1 cellular context compared by ENCODE assay signal in the genomic region with DNA sequence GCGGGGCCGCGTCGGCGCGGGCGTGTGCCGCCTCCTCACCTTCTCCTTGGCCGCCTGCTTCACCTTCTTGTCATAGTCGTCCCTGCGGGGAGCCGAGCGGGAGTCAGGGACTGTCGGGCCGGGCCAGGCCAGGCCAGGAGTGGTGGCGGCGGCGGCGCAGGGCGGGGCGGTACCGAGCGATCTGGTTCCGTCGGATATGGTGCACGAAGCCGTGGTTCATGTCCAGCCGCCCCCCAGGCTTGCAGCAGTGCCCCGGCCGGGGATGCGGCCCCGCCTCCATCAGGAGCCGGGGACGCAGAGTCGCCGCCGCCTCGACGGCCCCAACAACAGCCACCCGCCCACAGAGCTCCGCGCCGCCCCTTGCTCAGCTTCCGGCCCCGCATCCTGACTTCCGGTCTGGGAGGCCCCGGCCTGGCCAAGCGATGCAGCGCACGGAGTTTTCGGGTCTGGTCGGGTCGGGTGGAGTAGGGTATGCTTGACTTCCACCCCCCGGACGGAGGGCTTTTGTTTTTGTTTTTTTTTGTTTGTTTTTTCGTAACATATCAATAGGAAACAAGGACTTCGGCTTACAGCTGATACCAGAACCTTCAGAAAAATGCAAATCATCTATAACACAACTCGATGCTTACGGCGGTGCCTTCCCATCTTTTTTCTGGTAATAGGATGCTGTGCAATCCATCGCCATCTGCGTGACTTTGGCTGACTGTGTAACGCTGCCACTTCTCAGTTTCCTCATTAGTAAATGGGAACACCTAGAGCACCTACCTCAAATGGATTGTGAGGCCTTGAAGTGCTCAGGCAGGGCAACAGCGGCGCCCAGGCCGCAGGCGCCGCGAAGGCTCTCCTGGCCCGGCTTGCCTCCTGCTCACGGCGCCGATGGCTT.
TF ChIP-seq lines count a peak whose summit lies in the region.

Gene C2orf68, minus strand, starts transcription at position 362 of the 883 bp plus-strand sequence. Its CDS starts 82 bp downstream, at position 280.

TF ChIP-seq in HepG2, 621 proteins besides CTCF, POLR2A, EP300 and RAD21 (continued from another document and continues in another):
- TF ChIP-seq, protein P1, sequence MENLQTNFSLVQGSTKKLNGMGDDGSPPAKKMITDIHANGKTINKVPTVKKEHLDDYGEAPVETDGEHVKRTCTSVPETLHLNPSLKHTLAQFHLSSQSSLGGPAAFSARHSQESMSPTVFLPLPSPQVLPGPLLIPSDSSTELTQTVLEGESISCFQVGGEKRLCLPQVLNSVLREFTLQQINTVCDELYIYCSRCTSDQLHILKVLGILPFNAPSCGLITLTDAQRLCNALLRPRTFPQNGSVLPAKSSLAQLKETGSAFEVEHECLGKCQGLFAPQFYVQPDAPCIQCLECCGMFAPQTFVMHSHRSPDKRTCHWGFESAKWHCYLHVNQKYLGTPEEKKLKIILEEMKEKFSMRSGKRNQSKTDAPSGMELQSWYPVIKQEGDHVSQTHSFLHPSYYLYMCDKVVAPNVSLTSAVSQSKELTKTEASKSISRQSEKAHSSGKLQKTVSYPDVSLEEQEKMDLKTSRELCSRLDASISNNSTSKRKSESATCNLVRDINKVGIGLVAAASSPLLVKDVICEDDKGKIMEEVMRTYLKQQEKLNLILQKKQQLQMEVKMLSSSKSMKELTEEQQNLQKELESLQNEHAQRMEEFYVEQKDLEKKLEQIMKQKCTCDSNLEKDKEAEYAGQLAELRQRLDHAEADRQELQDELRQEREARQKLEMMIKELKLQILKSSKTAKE (CRISPR knock-in tag; IDR thresholded peaks at IDR 0.05; ENCODE audit: borderline replicate concordance) = no peak; the same call in 1 of the 2 replicates
- peak; percentile 85 for TF ChIP-seq RXRA (CRISPR knock-in tag; IDR thresholded peaks at IDR 0.05)
- TF ChIP-seq ZNF230 (CRISPR knock-in tag; IDR thresholded peaks at IDR 0.05) = peak; percentile 94
- TF ChIP-seq POLR2AphosphoS2 (IDR thresholded peaks at IDR 0.05; ENCODE audit: low read depth, low read length) = no peak
- TF ChIP-seq ZNF891 (CRISPR knock-in tag; IDR thresholded peaks at IDR 0.05) = peak; percentile 95; the same call in 1 of the 2 replicates
- no peak; the same call in 1 of the 2 replicates for TF ChIP-seq ZNF512B (CRISPR knock-in tag; IDR thresholded peaks at IDR 0.05; ENCODE audit: borderline replicate concordance)
- no peak for TF ChIP-seq MNT (IDR thresholded peaks at IDR 0.05)
- TF ChIP-seq SMARCE1 (IDR thresholded peaks at IDR 0.05; ENCODE audit: borderline replicate concordance) = no peak
- 0 out of 2 replicates have a peak, but pooled peaks have one; percentile 13 for TF ChIP-seq PAX8 (CRISPR knock-in tag; IDR thresholded peaks at IDR 0.05; ENCODE audit: borderline replicate concordance)
- TF ChIP-seq CEBPG (CRISPR knock-in tag; IDR thresholded peaks at IDR 0.05) = no peak
- TF ChIP-seq RBM39 (IDR thresholded peaks at IDR 0.05; ENCODE audit: low read depth, low read length, poor library complexity, severe bottlenecking) = peak; percentile 45
- TF ChIP-seq NR2F1 (CRISPR knock-in tag; IDR thresholded peaks at IDR 0.05) = no peak
- no peak for TF ChIP-seq HNF1A (IDR thresholded peaks at IDR 0.05; ENCODE audit: low read depth)
- peak; percentile 64; the same call in 1 of the 2 replicates for TF ChIP-seq HNF1A (CRISPR knock-in tag; IDR thresholded peaks at IDR 0.05; ENCODE audit: borderline replicate concordance)
- no peak for TF ChIP-seq EHMT2 (IDR thresholded peaks at IDR 0.05; ENCODE audit: borderline replicate concordance, low read depth, low read length)
- no peak for TF ChIP-seq DMTF1 (CRISPR knock-in tag; IDR thresholded peaks at IDR 0.05)
- TF ChIP-seq SKI (IDR thresholded peaks at IDR 0.05; ENCODE audit: partially characterized antibody) = peak; percentile 33
- TF ChIP-seq ZNF235 (CRISPR knock-in tag; IDR thresholded peaks at IDR 0.05; ENCODE audit: borderline replicate concordance) = peak; percentile 95; the same call in 1 of the 2 replicates
- TF ChIP-seq ERF (CRISPR knock-in tag; IDR thresholded peaks at IDR 0.05) = peak; percentile 99
- TF ChIP-seq TOE1 (CRISPR knock-in tag; IDR thresholded peaks at IDR 0.05) = 0 out of 2 replicates have a peak, but pooled peaks have one; percentile 22
- no peak for TF ChIP-seq ZNF720 (CRISPR knock-in tag; IDR thresholded peaks at IDR 0.05)
- TF ChIP-seq, protein P2, sequence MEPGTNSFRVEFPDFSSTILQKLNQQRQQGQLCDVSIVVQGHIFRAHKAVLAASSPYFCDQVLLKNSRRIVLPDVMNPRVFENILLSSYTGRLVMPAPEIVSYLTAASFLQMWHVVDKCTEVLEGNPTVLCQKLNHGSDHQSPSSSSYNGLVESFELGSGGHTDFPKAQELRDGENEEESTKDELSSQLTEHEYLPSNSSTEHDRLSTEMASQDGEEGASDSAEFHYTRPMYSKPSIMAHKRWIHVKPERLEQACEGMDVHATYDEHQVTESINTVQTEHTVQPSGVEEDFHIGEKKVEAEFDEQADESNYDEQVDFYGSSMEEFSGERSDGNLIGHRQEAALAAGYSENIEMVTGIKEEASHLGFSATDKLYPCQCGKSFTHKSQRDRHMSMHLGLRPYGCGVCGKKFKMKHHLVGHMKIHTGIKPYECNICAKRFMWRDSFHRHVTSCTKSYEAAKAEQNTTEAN (CRISPR knock-in tag; conservative IDR thresholded peaks at IDR 0.05) = 0 out of 2 replicates have a peak, but pooled peaks have one; percentile 70
- TF ChIP-seq ZEB1 (IDR thresholded peaks at IDR 0.05; ENCODE audit: insufficient replicate concordance, low read depth) = peak; percentile 10
- TF ChIP-seq MED1 (CRISPR knock-in tag; IDR thresholded peaks at IDR 0.05) = peak; percentile 71
- 0 out of 2 replicates have a peak, but pooled peaks have one; percentile 46 for TF ChIP-seq ZNF367 (CRISPR knock-in tag; IDR thresholded peaks at IDR 0.05; ENCODE audit: borderline replicate concordance)
- TF ChIP-seq ZNF337 (CRISPR knock-in tag; IDR thresholded peaks at IDR 0.05; ENCODE audit: borderline replicate concordance, low read depth) = 0 out of 2 replicates have a peak, but pooled peaks have one; percentile 25
- TF ChIP-seq, protein P3, sequence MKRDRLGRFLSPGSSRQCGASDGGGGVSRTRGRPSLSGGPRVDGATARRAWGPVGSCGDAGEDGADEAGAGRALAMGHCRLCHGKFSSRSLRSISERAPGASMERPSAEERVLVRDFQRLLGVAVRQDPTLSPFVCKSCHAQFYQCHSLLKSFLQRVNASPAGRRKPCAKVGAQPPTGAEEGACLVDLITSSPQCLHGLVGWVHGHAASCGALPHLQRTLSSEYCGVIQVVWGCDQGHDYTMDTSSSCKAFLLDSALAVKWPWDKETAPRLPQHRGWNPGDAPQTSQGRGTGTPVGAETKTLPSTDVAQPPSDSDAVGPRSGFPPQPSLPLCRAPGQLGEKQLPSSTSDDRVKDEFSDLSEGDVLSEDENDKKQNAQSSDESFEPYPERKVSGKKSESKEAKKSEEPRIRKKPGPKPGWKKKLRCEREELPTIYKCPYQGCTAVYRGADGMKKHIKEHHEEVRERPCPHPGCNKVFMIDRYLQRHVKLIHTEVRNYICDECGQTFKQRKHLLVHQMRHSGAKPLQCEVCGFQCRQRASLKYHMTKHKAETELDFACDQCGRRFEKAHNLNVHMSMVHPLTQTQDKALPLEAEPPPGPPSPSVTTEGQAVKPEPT (CRISPR knock-in tag; IDR thresholded peaks at IDR 0.05; ENCODE audit: low read depth) = peak; percentile 90
- TF ChIP-seq CREM (IDR thresholded peaks at IDR 0.05) = no peak
- TF ChIP-seq CREM (CRISPR knock-in tag; IDR thresholded peaks at IDR 0.05) = no peak
- no peak for TF ChIP-seq SNRNP70 (IDR thresholded peaks at IDR 0.05; ENCODE audit: low read depth, low read length)
- 0 out of 2 replicates have a peak, but pooled peaks have one; percentile 9 for TF ChIP-seq ZNF263 (CRISPR knock-in tag; IDR thresholded peaks at IDR 0.05)
- TF ChIP-seq, protein P4, sequence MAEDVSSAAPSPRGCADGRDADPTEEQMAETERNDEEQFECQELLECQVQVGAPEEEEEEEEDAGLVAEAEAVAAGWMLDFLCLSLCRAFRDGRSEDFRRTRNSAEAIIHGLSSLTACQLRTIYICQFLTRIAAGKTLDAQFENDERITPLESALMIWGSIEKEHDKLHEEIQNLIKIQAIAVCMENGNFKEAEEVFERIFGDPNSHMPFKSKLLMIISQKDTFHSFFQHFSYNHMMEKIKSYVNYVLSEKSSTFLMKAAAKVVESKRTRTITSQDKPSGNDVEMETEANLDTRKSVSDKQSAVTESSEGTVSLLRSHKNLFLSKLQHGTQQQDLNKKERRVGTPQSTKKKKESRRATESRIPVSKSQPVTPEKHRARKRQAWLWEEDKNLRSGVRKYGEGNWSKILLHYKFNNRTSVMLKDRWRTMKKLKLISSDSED (CRISPR knock-in tag; IDR thresholded peaks at IDR 0.05) = no peak
- no peak for TF ChIP-seq ZNF552 (CRISPR knock-in tag; IDR thresholded peaks at IDR 0.05; ENCODE audit: borderline replicate concordance)
- TF ChIP-seq ESRRA (CRISPR knock-in tag; IDR thresholded peaks at IDR 0.05; ENCODE audit: low read depth) = peak; percentile 60; the same call in 1 of the 2 replicates
- no peak for TF ChIP-seq NFRKB (IDR thresholded peaks at IDR 0.05)
- no peak for TF ChIP-seq ATRX (CRISPR knock-in tag; IDR thresholded peaks at IDR 0.05; ENCODE audit: borderline replicate concordance)
- TF ChIP-seq ZNF841 (CRISPR knock-in tag; IDR thresholded peaks at IDR 0.05; ENCODE audit: borderline replicate concordance) = no peak
- peak; percentile 83; the same call in 1 of the 2 replicates for TF ChIP-seq YEATS4 (CRISPR knock-in tag; IDR thresholded peaks at IDR 0.05; ENCODE audit: borderline replicate concordance)
